In the genomic region with DNA sequence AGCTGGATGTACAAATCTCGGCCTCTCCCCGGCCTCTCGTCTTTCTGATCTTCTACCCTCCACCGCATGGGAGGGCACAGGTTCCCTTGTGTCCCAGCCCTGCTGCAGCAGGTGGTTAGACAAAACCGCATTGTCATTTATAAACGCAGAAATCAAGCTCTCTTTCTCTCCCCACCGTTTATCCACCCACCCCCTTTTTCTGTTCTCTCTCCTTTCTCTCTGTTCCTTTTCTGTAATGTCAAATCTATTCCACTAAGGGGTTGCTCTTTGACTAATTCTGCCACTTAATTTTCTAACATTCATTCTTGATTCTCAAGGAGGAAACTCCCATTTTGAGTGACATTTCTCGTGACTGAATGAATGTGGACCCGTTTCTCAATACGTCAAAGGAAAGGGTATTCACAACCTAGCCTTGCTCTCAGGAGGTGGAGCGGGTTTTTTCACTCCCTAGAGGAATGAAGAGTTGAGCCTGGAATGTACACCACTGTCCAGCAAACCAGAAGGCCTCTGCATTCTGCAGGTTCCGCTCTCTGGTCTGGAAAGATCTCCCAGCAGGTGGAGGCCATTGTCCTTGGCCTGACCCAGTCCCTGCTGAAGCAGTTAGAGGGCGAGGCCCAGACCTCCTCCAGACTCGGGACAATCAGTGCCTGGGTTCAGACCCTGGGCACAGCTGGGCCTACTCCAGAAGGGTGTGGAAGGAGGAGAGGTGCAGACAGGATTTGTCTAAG, we compare ENCODE assay signal across 8 cellular contexts.
A peak's percentile ranks its signal among the peaks of the same experiment; 100 is the strongest.
DNase-seq lines count a peak whose midpoint lies in the region; ATAC-seq lines count a peak whose summit lies in the region.

No MANE protein-coding gene starts in this region.

- H3K36me3 Mint-ChIP-seq in CD4-positive, CD25-positive, alpha-beta regulatory T cell = no peaks in the 10 kb centered on the region
- H3K36me3 Mint-ChIP-seq in activated naive CD8-positive, alpha-beta T cell treated with anti-CD3 and anti-CD28 coated beads for 36 hours = no peaks in the 10 kb centered on the region

- H3K4me1 ChIP-seq in CD4-positive, CD25-positive, alpha-beta regulatory T cell (ENCODE audit: control insufficient read depth, insufficient read depth, low read length, poor library complexity, severe bottlenecking) = peaks cover 21% of the 10 kb centered on the region

- DNase-seq in CD4-positive, CD25-positive, alpha-beta regulatory T cell = peak in 1 of 3 donors; percentile 59
- peak; percentile 64 for DNase-seq in activated naive CD8-positive, alpha-beta T cell treated with anti-CD3 and anti-CD28 coated beads for 36 hours
- DNase-seq in stimulated activated CD4-positive, alpha-beta T cell treated with anti-CD3 and anti-CD28 coated beads, Interleukin-4, amount 100 ng/mL, for 24 hours = peak; percentile 54
- DNase-seq in retina (no peak), NK-92 (lab: John Stamatoyannopoulos, UW; ENCODE audit: unreplicated experiment) (no peak)
- no peak for DNase-seq in central memory CD4-positive, alpha-beta T cell

- no peaks in the 10 kb centered on the region for H3K27me3 ChIP-seq in CD4-positive, CD25-positive, alpha-beta regulatory T cell (ENCODE audit: control insufficient read depth, insufficient read depth, low read length)

- no peak overlapping the region for H3K27ac ChIP-seq in CD4-positive, CD25-positive, alpha-beta regulatory T cell (ENCODE audit: insufficient read depth, low read length, poor library complexity, severe bottlenecking)

- no peaks in the 10 kb centered on the region for H3K9me3 Mint-ChIP-seq in CD4-positive, CD25-positive, alpha-beta regulatory T cell
- H3K9me3 Mint-ChIP-seq in activated naive CD8-positive, alpha-beta T cell treated with anti-CD3 and anti-CD28 coated beads for 36 hours = peaks cover 2% of the 10 kb centered on the region

- peaks cover 17 to 25% (median 23%) of the 10 kb centered on the region in 4 donors for H3K4me1 Mint-ChIP-seq in CD4-positive, CD25-positive, alpha-beta regulatory T cell
- peaks cover 50% of the 10 kb centered on the region for H3K4me1 Mint-ChIP-seq in activated naive CD8-positive, alpha-beta T cell treated with anti-CD3 and anti-CD28 coated beads for 36 hours

- no peaks in the 10 kb centered on the region for H3K9me3 ChIP-seq in CD4-positive, CD25-positive, alpha-beta regulatory T cell (ENCODE audit: control insufficient read depth in 2 of 2, low read length in 2 of 2)

- H3K36me3 ChIP-seq in CD4-positive, CD25-positive, alpha-beta regulatory T cell (ENCODE audit: control insufficient read depth, insufficient read depth, low read length) = no peaks in the 10 kb centered on the region

- H3K4me3 Mint-ChIP-seq in CD4-positive, CD25-positive, alpha-beta regulatory T cell = peak overlapping the region; percentile 17 to 80 (median 62)
- peak overlapping the region; percentile 60 for H3K4me3 Mint-ChIP-seq in activated naive CD8-positive, alpha-beta T cell treated with anti-CD3 and anti-CD28 coated beads for 36 hours

- peak; percentile 45 to 50 for ATAC-seq in CD4-positive, CD25-positive, alpha-beta regulatory T cell (ENCODE audit: low read depth in 2 of 2)
- peak; percentile 62 for ATAC-seq in GM19043 (IDR thresholded peaks at IDR 0.05; ENCODE audit: low read depth, unreplicated experiment)
- peak; percentile 64 for ATAC-seq in HG03159 (IDR thresholded peaks at IDR 0.05; ENCODE audit: unreplicated experiment)

- no peaks in the 10 kb centered on the region for H3K27me3 Mint-ChIP-seq in CD4-positive, CD25-positive, alpha-beta regulatory T cell
- H3K27me3 Mint-ChIP-seq in activated naive CD8-positive, alpha-beta T cell treated with anti-CD3 and anti-CD28 coated beads for 36 hours = no peaks in the 10 kb centered on the region

- peak overlapping the region in 2 of 3 donors; percentile 55 to 93 for H3K27ac Mint-ChIP-seq in CD4-positive, CD25-positive, alpha-beta regulatory T cell
- peak overlapping the region; percentile 91 for H3K27ac Mint-ChIP-seq in activated naive CD8-positive, alpha-beta T cell treated with anti-CD3 and anti-CD28 coated beads for 36 hours

- peak overlapping the region; percentile 54 for H3K4me3 ChIP-seq in CD4-positive, CD25-positive, alpha-beta regulatory T cell (ENCODE audit: low read depth, low read length)

Comparison
In these comparisons a context has a peak if more than half of its experiments do, and no peak if none do; other contexts are left out.
1. DNase-seq: peak in activated naive CD8-positive, alpha-beta T cell treated with anti-CD3 and anti-CD28 coated beads for 36 hours (single experiment) and stimulated activated CD4-positive, alpha-beta T cell treated with anti-CD3 and anti-CD28 coated beads, Interleukin-4, amount 100 ng/mL, for 24 hours (single experiment); none in retina (single experiment), central memory CD4-positive, alpha-beta T cell (single experiment) and NK-92 (single experiment).
2. Peak in every context shown above with its lines, with median percentiles within 50 percentile points of each other: ATAC-seq.